Comparison of ENCODE assay signal across 8 cellular contexts in the genomic region with DNA sequence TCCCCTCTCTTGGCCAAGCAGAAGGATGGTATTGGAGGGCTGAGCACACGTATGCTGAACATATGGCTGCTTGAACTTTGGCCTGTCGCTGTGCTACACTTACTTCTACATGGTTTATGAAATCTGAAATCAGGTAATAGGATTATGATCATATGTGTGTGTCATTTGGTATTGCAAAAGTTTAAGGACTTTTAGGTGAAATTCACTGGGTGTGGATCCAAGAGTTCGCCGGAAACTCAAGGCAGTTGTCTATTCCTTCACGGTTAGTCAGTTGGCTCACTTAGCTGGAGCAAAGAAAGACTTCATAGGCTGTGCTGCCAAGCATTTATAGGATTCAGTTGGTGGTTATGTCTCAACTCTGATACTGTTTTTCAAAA. TPM values are rescaled to one million over a fixed set of nuclear protein-coding genes. Genes with fewer than 3 reads are reported as not detected.
DNase-seq lines count a peak whose midpoint lies in the region; ATAC-seq and TF ChIP-seq lines count a peak whose summit lies in the region.

No MANE protein-coding gene starts in this region.

- no peak for TF ChIP-seq EP300 in gastroesophageal sphincter (IDR thresholded peaks at IDR 0.05)

- H3K27ac Mint-ChIP-seq in HFFc6 (peak overlapping the region; percentile 94), WTC11 (no peak overlapping the region)

- H3K4me3 ChIP-seq in gastroesophageal sphincter (peak overlapping the region; percentile 49 to 95), skeletal muscle satellite cell (ENCODE audit: low read length) (peak overlapping the region; percentile 83)

- H3K27ac ChIP-seq in C4-2B (peak overlapping the region; percentile 98), gastroesophageal sphincter (peak overlapping the region; percentile 90 to 99 (median 97))

- H3K27me3 Mint-ChIP-seq in HFFc6 (ENCODE audit: insufficient read depth), result peaks cover 4% of the 10 kb centered on the region; the same call in 1 of the 2 replicates
- peaks cover 9% of the 10 kb centered on the region for H3K27me3 Mint-ChIP-seq in WTC11 (ENCODE audit: low read depth)

- peak overlapping the region; percentile 83 for H3K4me2 ChIP-seq in skeletal muscle satellite cell (ENCODE audit: low read length)

- TF ChIP-seq CTCF in C4-2B (conservative IDR thresholded peaks at IDR 0.05), result no peak
- no peak for TF ChIP-seq CTCF in HFFc6 (IDR thresholded peaks at IDR 0.05)
- no peak for TF ChIP-seq CTCF in WTC11 (IDR thresholded peaks at IDR 0.05)
- TF ChIP-seq CTCF in gastroesophageal sphincter (IDR thresholded peaks at IDR 0.05), result no peak

- no peaks in the 10 kb centered on the region for H3K27me3 ChIP-seq in gastroesophageal sphincter
- no peaks in the 10 kb centered on the region for H3K27me3 ChIP-seq in skeletal muscle satellite cell (ENCODE audit: control insufficient read depth, insufficient read depth, low read length)

- peak overlapping the region; percentile 95 for H3K4me3 Mint-ChIP-seq in HFFc6
- H3K4me3 Mint-ChIP-seq in WTC11, result peak overlapping the region; percentile 86

- H3K36me3 ChIP-seq in gastroesophageal sphincter (peaks cover 0 to 16% of the 10 kb centered on the region in 2 donors), skeletal muscle satellite cell (ENCODE audit: insufficient read depth, low read length) (peaks cover 22% of the 10 kb centered on the region)

- POLR2A ChIA-PET in WTC11 (lab: Charles Lee), result no interaction called here

- CTCF ChIA-PET in WTC11 (lab: Charles Lee), result no interaction called here

- no peaks in the 10 kb centered on the region for H3K9me3 ChIP-seq in gastroesophageal sphincter
- H3K9me3 ChIP-seq in skeletal muscle satellite cell (replicated peaks; ENCODE audit: low read length), result no peaks in the 10 kb centered on the region

- H3K4me1 Mint-ChIP-seq in HFFc6 (ENCODE audit: low read depth), result peaks cover 61% of the 10 kb centered on the region
- peaks cover 23% of the 10 kb centered on the region for H3K4me1 Mint-ChIP-seq in WTC11

- H3K9me3 Mint-ChIP-seq in HFFc6 (no peaks in the 10 kb centered on the region), WTC11 (no peaks in the 10 kb centered on the region)

- ATAC-seq in WTC11 (no peak), gastroesophageal sphincter (no peak), HG02885 (IDR thresholded peaks at IDR 0.05; ENCODE audit: poor library complexity, unreplicated experiment) (no peak), GM21723 (IDR thresholded peaks at IDR 0.05; ENCODE audit: unreplicated experiment) (no peak)

- H3K36me3 Mint-ChIP-seq in HFFc6 (ENCODE audit: low read depth) (peaks cover 39% of the 10 kb centered on the region), WTC11 (peaks cover 10% of the 10 kb centered on the region)

- TF ChIP-seq POLR2A in gastroesophageal sphincter (IDR thresholded peaks at IDR 0.05), result no peak

- peaks cover 6 to 52% (median 6%) of the 10 kb centered on the region in 3 donors for H3K4me1 ChIP-seq in gastroesophageal sphincter
- H3K4me1 ChIP-seq in skeletal muscle satellite cell (ENCODE audit: control insufficient read depth, insufficient read depth, low read length), result peaks cover 38% of the 10 kb centered on the region

- peak overlapping the region; percentile 94 for H3K9ac ChIP-seq in skeletal muscle satellite cell (ENCODE audit: low read depth, low read length)

- DNase-seq in HFFc6, result peak; percentile 60
- DNase-seq in WTC11 (ENCODE audit: low spot score), result no peak
- DNase-seq in stimulated activated CD4-positive, alpha-beta T cell treated with anti-CD3 and anti-CD28 coated beads, Interleukin-2, amount 100 ng/mL, for 24 hours, result no peak

- WGBS in gastroesophageal sphincter (ENCODE audit: low coverage in 1 of 2), 2 donors, result 35 to 38% methylated on average over 4 to 5 of the region's 5 CpGs

TF ChIP-seq in WTC11, 78 proteins besides CTCF, POLR2A, EP300 and RAD21 (continues in another document):
- TF ChIP-seq KAT7 (CRISPR knock-in tag; IDR thresholded peaks at IDR 0.05; ENCODE audit: borderline replicate concordance) (no peak), NR1H2 (CRISPR knock-in tag; IDR thresholded peaks at IDR 0.05) (no peak), ZNF423 (CRISPR knock-in tag; IDR thresholded peaks at IDR 0.05) (no peak), ZBTB43 (CRISPR knock-in tag; IDR thresholded peaks at IDR 0.05) (no peak), NFYB (CRISPR knock-in tag; conservative IDR thresholded peaks at IDR 0.05; ENCODE audit: low read depth) (no peak), ETV6 (CRISPR knock-in tag; IDR thresholded peaks at IDR 0.05) (no peak), AR (CRISPR knock-in tag; IDR thresholded peaks at IDR 0.05) (no peak)
- TF ChIP-seq, protein P1, sequence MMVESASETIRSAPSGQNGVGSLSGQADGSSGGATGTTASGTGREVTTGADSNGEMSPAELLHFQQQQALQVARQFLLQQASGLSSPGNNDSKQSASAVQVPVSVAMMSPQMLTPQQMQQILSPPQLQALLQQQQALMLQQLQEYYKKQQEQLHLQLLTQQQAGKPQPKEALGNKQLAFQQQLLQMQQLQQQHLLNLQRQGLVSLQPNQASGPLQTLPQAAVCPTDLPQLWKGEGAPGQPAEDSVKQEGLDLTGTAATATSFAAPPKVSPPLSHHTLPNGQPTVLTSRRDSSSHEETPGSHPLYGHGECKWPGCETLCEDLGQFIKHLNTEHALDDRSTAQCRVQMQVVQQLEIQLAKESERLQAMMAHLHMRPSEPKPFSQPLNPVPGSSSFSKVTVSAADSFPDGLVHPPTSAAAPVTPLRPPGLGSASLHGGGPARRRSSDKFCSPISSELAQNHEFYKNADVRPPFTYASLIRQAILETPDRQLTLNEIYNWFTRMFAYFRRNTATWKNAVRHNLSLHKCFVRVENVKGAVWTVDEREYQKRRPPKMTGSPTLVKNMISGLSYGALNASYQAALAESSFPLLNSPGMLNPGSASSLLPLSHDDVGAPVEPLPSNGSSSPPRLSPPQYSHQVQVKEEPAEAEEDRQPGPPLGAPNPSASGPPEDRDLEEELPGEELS (CRISPR knock-in tag; IDR thresholded peaks at IDR 0.05), result no peak

RNA-seq across cellular contexts. Expression of gene UAP1, which starts 0.9 kb away (rescaled TPM):
- 100 to 1,000 TPM; 105 to 192 (median 117) TPM for total RNA-seq in HFFc6 (2021; fragmentation: NEBNext Ultra II Directional; extraction: Animal tissue kit (Norgen Biotek cat#: 25700))
- 31.1 to 31.7 TPM (median 31.6 TPM) in 3 replicates for total RNA-seq in WTC11 (2021)
- total RNA-seq in gastroesophageal sphincter, result 100 to 1,000 TPM in 2 of 4 donors, 10 to 100 TPM in 2; 60.7 to 194 (median 102) TPM
- total RNA-seq in skeletal muscle satellite cell (2012; rRNA removed), result 213 and 247 TPM in 2 replicates
